24 cellular contexts compared by ENCODE assay signal in the genomic region with DNA sequence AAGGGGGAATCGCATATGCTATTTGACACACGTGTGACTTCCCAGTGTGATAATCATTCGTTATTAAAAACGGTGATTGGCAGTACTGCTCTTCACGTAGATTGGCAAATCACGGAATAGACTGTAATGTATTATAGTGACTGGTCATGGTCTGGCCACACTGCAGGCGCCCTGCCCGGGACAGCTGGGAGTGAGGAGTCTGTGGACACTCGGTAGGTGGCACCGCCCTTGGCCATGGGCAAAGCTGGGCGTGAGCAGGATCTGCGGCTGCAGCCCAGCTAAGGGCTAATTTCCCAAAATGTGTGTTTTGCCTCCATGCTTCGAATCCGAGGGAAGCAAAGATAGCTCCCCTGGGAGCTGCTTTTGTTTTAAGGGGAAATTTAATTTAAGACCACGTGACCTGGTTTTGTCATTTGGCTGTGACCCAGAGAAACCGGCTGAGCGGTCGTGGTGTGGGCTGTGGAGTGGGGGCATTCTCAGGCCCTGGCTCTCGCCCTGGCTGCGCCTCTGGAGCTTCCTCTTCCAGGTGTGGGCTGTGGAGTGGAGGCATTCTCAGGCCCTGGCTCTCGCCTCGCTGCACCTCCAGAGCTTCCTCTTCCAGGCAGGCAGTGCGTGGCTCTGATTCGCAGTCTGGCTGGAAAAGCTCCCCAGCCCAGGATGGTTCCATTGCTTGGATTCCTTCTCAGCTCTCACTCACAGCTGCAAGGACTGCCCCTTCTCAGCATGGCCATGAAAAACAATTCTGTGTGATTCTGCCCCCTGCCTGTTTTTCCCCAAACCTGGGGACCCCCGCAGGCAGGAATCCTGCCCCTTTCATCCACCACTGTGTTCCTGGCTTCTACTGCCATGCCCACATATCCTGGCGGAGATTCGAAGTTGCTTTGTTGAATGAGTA.
DNase-seq lines count a peak whose midpoint lies in the region; ATAC-seq and TF ChIP-seq lines count a peak whose summit lies in the region.
"Had no signal": no experiment of that assay in that cellular context is flagged by ENCODE, and none has a peak within 500 bp of the region (broad histone marks: within the 10 kb centered on the region; RNA-seq: fewer than 3 reads in every experiment).

No MANE protein-coding gene starts in this region.

- no peak for TF ChIP-seq CTCF in A673 (conservative IDR thresholded peaks at IDR 0.05; ENCODE audit: low read depth, low read length)
- TF ChIP-seq CTCF in HEK293 (tag by site-specific recombination; IDR thresholded peaks at IDR 0.05) = no peak
- TF ChIP-seq CTCF in endodermal cell (conservative IDR thresholded peaks at IDR 0.05) = no peak
- TF ChIP-seq CTCF in type B pancreatic cell (conservative IDR thresholded peaks at IDR 0.05) = no peak

- H3K23ac ChIP-seq in mesendoderm (ENCODE audit: low read length) = no peak overlapping the region

- intact Hi-C loops in A673 (cut with micrococcal nuclease; ENCODE audit: unreplicated experiment) = no loop called here

- no peaks in the 10 kb centered on the region for H3K9me3 ChIP-seq in A673 (ENCODE audit: low read depth, low read length, poor library complexity, severe bottlenecking)
- H3K9me3 ChIP-seq in HEK293 (ENCODE audit: control insufficient read depth, insufficient read depth, low read depth, low read length) = no peaks in the 10 kb centered on the region
- no peaks in the 10 kb centered on the region for H3K9me3 ChIP-seq in endodermal cell (ENCODE audit: control insufficient read depth, low read length)
- H3K9me3 ChIP-seq: ascending aorta, gastroesophageal sphincter, thoracic aorta had no signal

- H4K8ac ChIP-seq in mesendoderm (ENCODE audit: low read depth, low read length) = no peak overlapping the region

- no peak overlapping the region for H2BK120ac ChIP-seq in mesendoderm (ENCODE audit: low read depth, low read length)

- H3K4me3 ChIP-seq in A673 (ENCODE audit: low read depth, low read length, poor library complexity, severe bottlenecking) (no peak overlapping the region), HEK293 (ENCODE audit: low read depth, low read length) (no peak overlapping the region), endodermal cell (ENCODE audit: low read length) (no peak overlapping the region), mesendoderm (ENCODE audit: low read length) (no peak overlapping the region)
- H3K4me3 ChIP-seq: ascending aorta, gastroesophageal sphincter, SK-N-MC, thoracic aorta had no signal

- ATAC-seq in HG02884 (IDR thresholded peaks at IDR 0.05; ENCODE audit: unreplicated experiment) = no peak
- ATAC-seq: esophagus mucosa; gastroesophageal sphincter; Panc1; right cardiac atrium; stimulated activated memory B cell treated with anti-CD40 and anti-IgM and Interleukin-4, amounts not matched to agents 10 μg/mL and 1 μg/mL and 100 μg/mL, for 72 hours had no signal

- no TSS peak for BruUV-seq in A673 (replicated peaks; lab: Mats Ljungman, UMichigan)

- H3K9me3 Mint-ChIP-seq in endodermal cell (no peaks in the 10 kb centered on the region), type B pancreatic cell (no peaks in the 10 kb centered on the region)
- H3K9me3 Mint-ChIP-seq: stimulated activated memory B cell treated with anti-CD40 and anti-IgM and Interleukin-4, amounts not matched to agents 10 μg/mL and 1 μg/mL and 100 μg/mL, for 72 hours had no signal

- H2BK5ac ChIP-seq in mesendoderm (ENCODE audit: low read length) = peak overlapping the region; percentile 69

- H3K4me1 ChIP-seq in A673 (ENCODE audit: insufficient read depth, low read length, poor library complexity, severe bottlenecking) = peaks cover 44% of the 10 kb centered on the region
- 0 out of 2 replicates have a peak, but pooled peaks cover 5% of the 10 kb centered on the region for H3K4me1 ChIP-seq in HEK293 (ENCODE audit: control insufficient read depth, insufficient read depth, low read length)
- peaks cover 9% of the 10 kb centered on the region for H3K4me1 ChIP-seq in endodermal cell (ENCODE audit: control insufficient read depth, insufficient read depth, low read length)
- peaks cover 22% of the 10 kb centered on the region for H3K4me1 ChIP-seq in mesendoderm (ENCODE audit: control insufficient read depth, low read depth, low read length)
- H3K4me1 ChIP-seq: ascending aorta had no signal

- H3K27me3 Mint-ChIP-seq in endodermal cell (ENCODE audit: insufficient read depth) (no peaks in the 10 kb centered on the region), type B pancreatic cell (peaks cover 36% of the 10 kb centered on the region)

- no peak overlapping the region for H3K4me2 ChIP-seq in mesendoderm (ENCODE audit: low read length)

- no peak overlapping the region for H3K27ac Mint-ChIP-seq in endodermal cell
- no peak overlapping the region for H3K27ac Mint-ChIP-seq in type B pancreatic cell
- H3K27ac Mint-ChIP-seq: stimulated activated memory B cell treated with anti-CD40 and anti-IgM and Interleukin-4, amounts not matched to agents 10 μg/mL and 1 μg/mL and 100 μg/mL, for 72 hours had no signal

- H3K9ac ChIP-seq in endodermal cell (ENCODE audit: extremely low read depth, low read length, poor library complexity, severe bottlenecking) (no peak overlapping the region), mesendoderm (ENCODE audit: low read length) (peak overlapping the region; percentile 28)

- H3K18ac ChIP-seq in mesendoderm (ENCODE audit: low read length) = peak overlapping the region; percentile 6

- no peaks in the 10 kb centered on the region for H3K79me1 ChIP-seq in mesendoderm (ENCODE audit: low read length)

- H3K27ac ChIP-seq in A673 (ENCODE audit: low read depth, low read length, poor library complexity, severe bottlenecking) (no peak overlapping the region), HEK293 (ENCODE audit: extremely low read depth, low read depth, low read length) (no peak overlapping the region), endodermal cell (ENCODE audit: low read depth, low read length) (no peak overlapping the region), mesendoderm (ENCODE audit: low read depth, low read length) (peak overlapping the region; percentile 25)
- H3K27ac ChIP-seq: ascending aorta, gastroesophageal sphincter, SK-N-MC, thoracic aorta had no signal

- no peaks in the 10 kb centered on the region for H3K36me3 Mint-ChIP-seq in endodermal cell (ENCODE audit: low read depth)
- H3K36me3 Mint-ChIP-seq in type B pancreatic cell = no peaks in the 10 kb centered on the region
- H3K36me3 Mint-ChIP-seq: stimulated activated memory B cell treated with anti-CD40 and anti-IgM and Interleukin-4, amounts not matched to agents 10 μg/mL and 1 μg/mL and 100 μg/mL, for 72 hours had no signal

- H3K79me2 ChIP-seq in mesendoderm (ENCODE audit: control insufficient read depth, insufficient read depth, low read length) = no peaks in the 10 kb centered on the region

- POLR2A ChIA-PET in A673 (lab: Charles Lee; ENCODE audit: low non-redundant PET) = no interaction called here
- POLR2A ChIA-PET in HEK293 (lab: Yijun Ruan, JAX) = no interaction called here

- CTCF ChIA-PET in A673 (lab: Charles Lee) = no interaction called here
- CTCF ChIA-PET in HEK293 (lab: Yijun Ruan, JAX) = interaction anchor here (0.5 kb wide), 1 partner anchor 120 kb away, joined by 3 read pairs; no protein-coding TSS in a partner anchor

- H3K4me3 Mint-ChIP-seq in endodermal cell (no peak overlapping the region), type B pancreatic cell (no peak overlapping the region)
- H3K4me3 Mint-ChIP-seq: stimulated activated memory B cell treated with anti-CD40 and anti-IgM and Interleukin-4, amounts not matched to agents 10 μg/mL and 1 μg/mL and 100 μg/mL, for 72 hours had no signal

- peak; percentile 33 for DNase-seq in A673 (ENCODE audit: low spot score)
- DNase-seq in endodermal cell = peak; percentile 86
- peak; percentile 52 for DNase-seq in mesendoderm
- DNase-seq in SIG-M5 treated with dmso at 0.1 percent for 504 hours (lab: John Stamatoyannopoulos, UW; ENCODE audit: unreplicated experiment) = no peak
- no peak for DNase-seq in type B pancreatic cell (ENCODE audit: extremely low spot score, unreplicated experiment)
- DNase-seq in SKM-1 (lab: John Stamatoyannopoulos, UW; ENCODE audit: unreplicated experiment) = no peak
- DNase-seq: activated CD4-positive, alpha-beta T cell treated with anti-CD3 and anti-CD28 coated beads for 1 hour; activated naive CD4-positive, alpha-beta T cell treated with anti-CD3 and anti-CD28 coated beads, Interleukin-2, amount 50 U/mL, for 16 hours; activated T-cell treated with anti-CD3 and anti-CD28 coated beads, Interleukin-2, amount 50 U/mL, for 48 hours; cerebellar nuclear complex; effector CD4-positive, alpha-beta T cell; NCI-H1105 treated with DMSO at 0.1 percent for 48 hours; NCI-H2081 treated with DMSO at 0.1 percent for 48 hours; NCI-H446 treated with DMSO at 0.1 percent for 48 hours had no signal

- peaks cover 41% of the 10 kb centered on the region for H3K4me1 Mint-ChIP-seq in endodermal cell
- peaks cover 24% of the 10 kb centered on the region for H3K4me1 Mint-ChIP-seq in type B pancreatic cell (ENCODE audit: unreplicated experiment)
- H3K4me1 Mint-ChIP-seq: stimulated activated memory B cell treated with anti-CD40 and anti-IgM and Interleukin-4, amounts not matched to agents 10 μg/mL and 1 μg/mL and 100 μg/mL, for 72 hours had no signal

- H2AK5ac ChIP-seq in mesendoderm (ENCODE audit: low read length) = no peak overlapping the region

- H3K4ac ChIP-seq in mesendoderm (ENCODE audit: low read depth, low read length) = no peak overlapping the region

- no peak overlapping the region for H2BK15ac ChIP-seq in mesendoderm (replicated peaks; ENCODE audit: low read depth)

- H3K36me3 ChIP-seq in A673 (ENCODE audit: insufficient read depth, low read length, poor library complexity, severe bottlenecking) = no peaks in the 10 kb centered on the region
- H3K36me3 ChIP-seq in HEK293 (ENCODE audit: control insufficient read depth in 2 of 2, insufficient read depth in 1 of 2, low read length in 2 of 2) = no peaks in the 10 kb centered on the region
- H3K36me3 ChIP-seq in endodermal cell (ENCODE audit: control insufficient read depth, insufficient read depth, low read length) = no peaks in the 10 kb centered on the region
- H3K36me3 ChIP-seq in mesendoderm (ENCODE audit: control insufficient read depth, insufficient read depth, low read length) = no peaks in the 10 kb centered on the region
- H3K36me3 ChIP-seq: ascending aorta, gastroesophageal sphincter, thoracic aorta had no signal

- peak overlapping the region; percentile 58 for H3K56ac ChIP-seq in mesendoderm (ENCODE audit: low read length)

- H3K27me3 ChIP-seq in A673 (replicated peaks; ENCODE audit: insufficient read depth, low read depth, low read length, poor library complexity) = no peaks in the 10 kb centered on the region
- H3K27me3 ChIP-seq in endodermal cell (ENCODE audit: control insufficient read depth, insufficient read depth, low read length, poor library complexity, severe bottlenecking) = no peaks in the 10 kb centered on the region
- H3K27me3 ChIP-seq in mesendoderm (ENCODE audit: insufficient read depth, low read length, poor library complexity) = no peaks in the 10 kb centered on the region

- 69 to 79% methylated on average over 14 to 27 of the region's 27 CpGs for WGBS in endodermal cell (ENCODE audit: insufficient coverage in 1 of 2, insufficient read length in 1 of 2), 2 experiments
- no CpG with 5 or more reads among the region's 27 CpGs for WGBS in mesendoderm (ENCODE audit: extremely low coverage, insufficient coverage, low lambda C conversion rate)

- H4K5ac ChIP-seq in mesendoderm (ENCODE audit: low read length) = no peak overlapping the region

Comparison
In these comparisons a context has a peak if more than half of its experiments do, and no peak if none do; other contexts are left out.
1. DNase-seq: peak in A673 (single experiment), endodermal cell (single experiment) and mesendoderm (single experiment); none in SIG-M5 treated with dmso at 0.1 percent for 504 hours (single experiment), type B pancreatic cell (single experiment) and SKM-1 (single experiment).